Comparison of ENCODE assay signal across 16 cellular contexts in the genomic region with DNA sequence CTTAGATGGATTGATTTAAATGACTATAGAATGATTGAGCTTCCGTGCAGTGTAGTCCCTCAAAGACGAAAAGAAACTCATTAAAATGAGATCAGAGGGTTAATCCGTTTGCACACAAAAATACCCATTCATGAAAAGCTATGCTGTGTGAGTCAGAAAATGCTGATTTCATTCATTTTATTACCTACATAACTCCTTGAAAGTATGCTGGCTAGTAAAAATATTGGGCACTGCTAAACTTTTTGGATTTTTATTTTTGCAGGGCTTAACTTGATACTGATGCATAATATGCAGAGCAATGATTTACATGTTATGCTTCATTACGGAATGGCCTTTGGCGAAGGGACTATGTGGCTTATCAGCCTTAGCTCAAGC. TPM values are rescaled to one million over a fixed set of nuclear protein-coding genes. Genes with fewer than 3 reads are reported as not detected.
DNase-seq lines count a peak whose midpoint lies in the region; ATAC-seq, FAIRE-seq and TF ChIP-seq lines count a peak whose summit lies in the region.
"Had no signal": no experiment of that assay in that cellular context is flagged by ENCODE, and none has a peak within 500 bp of the region (broad histone marks: within the 10 kb centered on the region; RNA-seq: fewer than 3 reads in every experiment).

No MANE protein-coding gene starts in this region.

- DNase-seq in A549 (ENCODE audit: low read depth in 1 of 2, low spot score in 1 of 2) (no peak), ascending aorta (ENCODE audit: low spot score in 2 of 2) (no peak), COLO829 (ENCODE audit: low spot score) (no peak), NAMALWA (ENCODE audit: low spot score) (no peak)
- DNase-seq: activated naive CD4-positive, alpha-beta T cell treated with anti-CD3 and anti-CD28 coated beads for 36 hours; erythroblast; midbrain; NCI-H146; NCI-H69; SHP77 treated with DMSO at 0.1 percent for 48 hours; upper lobe of left lung had no signal

- no peak for TF ChIP-seq RAD21 in A549 (conservative IDR thresholded peaks at IDR 0.05 in 1 of 2, IDR thresholded peaks at IDR 0.05 in 1 of 2)

- CTCF ChIA-PET in A549 (lab: Yijun Ruan, JAX), result interaction anchor here (1.2 kb wide), 1 partner anchor 160 kb away, joined by 3 read pairs; no protein-coding TSS in a partner anchor

- peaks cover 68% of the 10 kb centered on the region for H3K4me1 Mint-ChIP-seq in brain

- H3K27me3 ChIP-seq in HUES48 (ENCODE audit: control insufficient read depth, insufficient read depth, low read length) (no peaks in the 10 kb centered on the region), ascending aorta (no peaks in the 10 kb centered on the region)
- H3K27me3 ChIP-seq: upper lobe of left lung had no signal

- H3K36me3 Mint-ChIP-seq in brain, result peaks cover 4% of the 10 kb centered on the region

- FAIRE-seq in A549 (lab: Jason Lieb, UNC) (no peak), islet of Langerhans (lab: Jason Lieb, UNC) (peak; percentile 49)

- H3K36me3 ChIP-seq in HUES48 (ENCODE audit: control insufficient read depth, insufficient read depth, low read length), result no peaks in the 10 kb centered on the region
- no peaks in the 10 kb centered on the region for H3K36me3 ChIP-seq in ascending aorta
- H3K36me3 ChIP-seq: upper lobe of left lung had no signal

- peak overlapping the region; percentile 41 to 78 (median 57) for H3K4me3 Mint-ChIP-seq in brain
- H3K4me3 Mint-ChIP-seq: activated naive CD4-positive, alpha-beta T cell treated with anti-CD3 and anti-CD28 coated beads for 36 hours had no signal

- no peak for ATAC-seq in A549
- ATAC-seq in HG03571 (IDR thresholded peaks at IDR 0.05; ENCODE audit: unreplicated experiment), result no peak

- TF ChIP-seq CTCF in A549 (IDR thresholded peaks at IDR 0.05), result no peak
- TF ChIP-seq CTCF in brain (conservative IDR thresholded peaks at IDR 0.05), result no peak
- no peak for TF ChIP-seq CTCF in ascending aorta (IDR thresholded peaks at IDR 0.05)

- peak overlapping the region; percentile 47 to 78; a peak in 5 of 6 replicates for H3K27ac ChIP-seq in A549
- peak overlapping the region; percentile 82 for H3K27ac ChIP-seq in HUES48 (ENCODE audit: low read depth, low read length)
- H3K27ac ChIP-seq in ascending aorta, result no peak overlapping the region
- H3K27ac ChIP-seq: upper lobe of left lung had no signal

- H3K27me3 Mint-ChIP-seq in brain, result no peaks in the 10 kb centered on the region
- H3K27me3 Mint-ChIP-seq: progenitor cell of endocrine pancreas had no signal

- no peak overlapping the region for H3K9ac ChIP-seq in HUES48 (ENCODE audit: low read depth, low read length)

- no peak for TF ChIP-seq EP300 in A549 (IDR thresholded peaks at IDR 0.05)

- no peak for TF ChIP-seq POLR2A in A549 (IDR thresholded peaks at IDR 0.05; ENCODE audit: low read length)

- peak overlapping the region; percentile 63 for H3K4me2 ChIP-seq in A549

- 22% methylated on average over 5 of the region's 5 CpGs for WGBS in A549 (ENCODE audit: missing lambda C conversion rate)

- H3K4me1 ChIP-seq in A549 (peaks cover 71% of the 10 kb centered on the region), HUES48 (ENCODE audit: control insufficient read depth, insufficient read depth, low read length) (peaks cover 66% of the 10 kb centered on the region), ascending aorta (peaks cover 0 to 30% of the 10 kb centered on the region in 2 donors)

- intact Hi-C loops in ascending aorta (cut with DNase I), result no loop called here

- H3K9me3 ChIP-seq in A549 (no peaks in the 10 kb centered on the region), HUES48 (ENCODE audit: control insufficient read depth, insufficient read depth, low read length) (no peaks in the 10 kb centered on the region), ascending aorta (no peaks in the 10 kb centered on the region)
- H3K9me3 ChIP-seq: upper lobe of left lung had no signal

- H3K9me3 Mint-ChIP-seq in brain, result no peaks in the 10 kb centered on the region

- peak overlapping the region; percentile 63 to 90 (median 78) for H3K27ac Mint-ChIP-seq in brain
- H3K27ac Mint-ChIP-seq: activated naive CD4-positive, alpha-beta T cell treated with anti-CD3 and anti-CD28 coated beads for 36 hours had no signal

- no peak overlapping the region for H3K4me3 ChIP-seq in A549
- H3K4me3 ChIP-seq in HUES48 (ENCODE audit: low read depth, low read length), result no peak overlapping the region
- H3K4me3 ChIP-seq in ascending aorta, result no peak overlapping the region
- H3K4me3 ChIP-seq: upper lobe of left lung had no signal

- POLR2A ChIA-PET in A549 (lab: Yijun Ruan, JAX), result interaction anchor here (0.8 kb wide), 1 partner anchor 185 kb away, joined by 5 read pairs; a partner anchor contains a TSS

TF ChIP-seq in A549, 52 proteins besides CTCF, POLR2A, EP300 and RAD21:
- no peak for TF ChIP-seq EHMT2 (IDR thresholded peaks at IDR 0.05; ENCODE audit: low read depth)
- TF ChIP-seq EHF (CRISPR knock-in tag; IDR thresholded peaks at IDR 0.05), result no peak
- no peak for TF ChIP-seq TP53 (CRISPR knock-in tag; IDR thresholded peaks at IDR 0.05)
- no peak for TF ChIP-seq FOXS1 (CRISPR knock-in tag; IDR thresholded peaks at IDR 0.05)
- TF ChIP-seq, protein P1, sequence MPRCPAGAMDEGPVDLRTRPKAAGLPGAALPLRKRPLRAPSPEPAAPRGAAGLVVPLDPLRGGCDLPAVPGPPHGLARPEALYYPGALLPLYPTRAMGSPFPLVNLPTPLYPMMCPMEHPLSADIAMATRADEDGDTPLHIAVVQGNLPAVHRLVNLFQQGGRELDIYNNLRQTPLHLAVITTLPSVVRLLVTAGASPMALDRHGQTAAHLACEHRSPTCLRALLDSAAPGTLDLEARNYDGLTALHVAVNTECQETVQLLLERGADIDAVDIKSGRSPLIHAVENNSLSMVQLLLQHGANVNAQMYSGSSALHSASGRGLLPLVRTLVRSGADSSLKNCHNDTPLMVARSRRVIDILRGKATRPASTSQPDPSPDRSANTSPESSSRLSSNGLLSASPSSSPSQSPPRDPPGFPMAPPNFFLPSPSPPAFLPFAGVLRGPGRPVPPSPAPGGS (IDR thresholded peaks at IDR 0.05), result no peak
- peak; percentile 69 for TF ChIP-seq MAFK (IDR thresholded peaks at IDR 0.05; ENCODE audit: partially characterized antibody)
- no peak for TF ChIP-seq TFCP2L1 (CRISPR knock-in tag; IDR thresholded peaks at IDR 0.05)
- no peak for TF ChIP-seq ZSCAN20 (CRISPR knock-in tag; IDR thresholded peaks at IDR 0.05)
TF ChIP-seq in A549: peak in this region for 1.

RNA-seq across cellular contexts. Expression of a gene that starts 54.2 kb away (rescaled TPM):
- 8.5 TPM in 2 replicates for polyA plus RNA-seq in A549 (2011; rRNA removed)
- 2.4 and 2.8 TPM in 2 replicates for polyA plus RNA-seq in A549 (2012; cell fraction: cytosol; rRNA removed)
- 6.4 and 8.8 TPM in 2 replicates for polyA plus RNA-seq in A549 (2012; cell fraction: nucleus; rRNA removed)
- polyA plus RNA-seq in A549 (2017; fragmentation: RNase III; extraction: RNeasy Plus Mini Kit Qiagen cat#74134 plus additional on column Dnase treatment), result 5.2 to 6.6 TPM (median 6.3 TPM) in 3 replicates
- polyA minus RNA-seq in A549 (2011; rRNA and poly(A)+ RNA removed), result 12.6 and 16.8 TPM in 2 replicates
- polyA plus RNA-seq in brain (ENCODE audit: insufficient read depth, low read depth, low replicate concordance), result 2.8 TPM
- total RNA-seq in ascending aorta, result 6.1 TPM

Comparison
In these comparisons a context has a peak if more than half of its experiments do, and no peak if none do; other contexts are left out.
1. H3K27ac ChIP-seq: peak in A549 (2 of 2) and HUES48 (single experiment); none in ascending aorta (0 of 2).